Comparison of ENCODE assay signal across 8 cellular contexts in genomic region chr6:35451354-35452185, GRCh38. TPM values are rescaled to one million over a fixed set of nuclear protein-coding genes. Genes with fewer than 3 reads are reported as not detected.
A peak's percentile ranks its signal among the peaks of the same experiment; 100 is the strongest.
DNase-seq lines count a peak whose midpoint lies in the region; ATAC-seq, FAIRE-seq and TF ChIP-seq lines count a peak whose summit lies in the region.

No MANE protein-coding gene starts in this region.

- no peak overlapping the region; the same call in 1 of the 2 replicates for H3K9ac ChIP-seq in GM12878 (ENCODE audit: control insufficient read depth, insufficient read depth, low read length)

- no peak overlapping the region for H3K27ac ChIP-seq in A673 (ENCODE audit: low read depth, low read length, poor library complexity, severe bottlenecking)
- no peak overlapping the region for H3K27ac ChIP-seq in HEK293 (ENCODE audit: extremely low read depth, low read depth, low read length)
- H3K27ac ChIP-seq in GM12878 (ENCODE audit: control insufficient read depth, insufficient read depth), result no peak overlapping the region

- H3K36me3 ChIP-seq in A673 (ENCODE audit: insufficient read depth, low read length, poor library complexity, severe bottlenecking) (peaks cover 12% of the 10 kb centered on the region), HEK293 (ENCODE audit: control insufficient read depth in 2 of 2, insufficient read depth in 1 of 2, low read length in 2 of 2) (peaks cover 0 to 10% of the 10 kb centered on the region in 2 experiments; a peak in 2 of 3 replicates), GM12878 (ENCODE audit: control insufficient read depth in 2 of 2, insufficient read depth in 2 of 2, low read length in 1 of 2) (no peaks in the 10 kb centered on the region), mucosa of descending colon (ENCODE audit: low read depth) (no peaks in the 10 kb centered on the region)

- RAD21 ChIA-PET in GM12878 (lab: Charles Lee; ENCODE audit: unreplicated experiment), result interaction anchor here (1.1 to 8.7 kb wide), 9 partner anchors 17 to 285 kb away, joined by 3 to 125 read pairs (median 6); partner anchors contain the start of genes ARMC12, DEF6, PPARD and RPL10A

- WGBS in GM12878 (ENCODE audit: insufficient coverage, insufficient replicate concordance, low lambda C conversion rate, missing lambda C conversion rate), result 16% methylated on average over 20 of the region's 20 CpGs

- TF ChIP-seq CTCF in A673 (conservative IDR thresholded peaks at IDR 0.05; ENCODE audit: low read depth, low read length) (no peak), HEK293 (tag by site-specific recombination; IDR thresholded peaks at IDR 0.05) (no peak), GM12878 (IDR thresholded peaks at IDR 0.05 in 2 of 3, conservative IDR thresholded peaks at IDR 0.05 in 1 of 3; ENCODE audit: control insufficient read depth in 2 of 3, extremely low read depth in 1 of 3, insufficient read depth in 1 of 3, low read depth in 3 of 3, low read length in 3 of 3) (no peak), mucosa of descending colon (IDR thresholded peaks at IDR 0.05) (no peak)

- no peak for TF ChIP-seq RAD21 in GM12878 (IDR thresholded peaks at IDR 0.05; ENCODE audit: insufficient read depth, low read depth, low read length)

- CTCF ChIA-PET in A673 (lab: Charles Lee), result interaction anchor here (0.6 to 1.1 kb wide), 2 partner anchors 17 to 856 kb away, joined by 3 to 8 read pairs; partner anchors contain the start of gene RPL10A
- CTCF ChIA-PET in HEK293 (lab: Yijun Ruan, JAX), result interaction anchor here (0.6 to 10.3 kb wide), 18 partner anchors 12 to 336 kb away, joined by 3 to 149 read pairs (median 6); partner anchors contain the start of genes DEF6, PPARD and RPL10A
- CTCF ChIA-PET in GM12878 (lab: Yijun Ruan, JAX), result interaction anchor here (0.9 to 6.5 kb wide), 10 partner anchors 17 to 187 kb away, joined by 3 to 177 read pairs (median 16); partner anchors contain the start of genes DEF6, PPARD and RPL10A

- H3K4me2 ChIP-seq in GM12878 (ENCODE audit: control insufficient read depth, insufficient read depth), result peak overlapping the region; percentile 94

- SMC1A ChIA-PET in GM12878 (lab: Charles Lee; ENCODE audit: uncharacterized antibody, unreplicated experiment), result interaction anchor here (0.9 to 6.8 kb wide), 9 partner anchors 16 to 187 kb away, joined by 3 to 116 read pairs (median 8); partner anchors contain the start of genes DEF6, PPARD and RPL10A

- intact Hi-C loops in A673 (cut with micrococcal nuclease; ENCODE audit: unreplicated experiment), result no loop called here
- intact Hi-C loops in GM12878 (cut with micrococcal nuclease; ENCODE audit: unreplicated experiment), result loop anchor here (2.0 kb wide), 1 partner anchor 17 kb away; the partner anchor contains the start of gene RPL10A
- intact Hi-C loops in mucosa of descending colon (cut with DNase I, micrococcal nuclease), result no loop called here

- H3K4me3 ChIP-seq in A673 (ENCODE audit: low read depth, low read length, poor library complexity, severe bottlenecking), result peak overlapping the region; percentile 85
- peak overlapping the region; percentile 35 for H3K4me3 ChIP-seq in HEK293 (ENCODE audit: low read depth, low read length)
- H3K4me3 ChIP-seq in GM12878, result peak overlapping the region; percentile 31; the same call in 1 of the 2 replicates
- H3K4me3 ChIP-seq in mucosa of descending colon, result peak overlapping the region; percentile 37

- FAIRE-seq in GM12878 (lab: Jason Lieb, UNC), result peak; percentile 71

- POLR2A ChIA-PET in A673 (lab: Charles Lee; ENCODE audit: low non-redundant PET), result no interaction called here
- POLR2A ChIA-PET in HEK293 (lab: Yijun Ruan, JAX), result interaction anchor here (0.6 to 5.8 kb wide), 6 partner anchors 13 to 192 kb away, joined by 3 to 56 read pairs (median 6); partner anchors contain the start of genes PPARD, RPL10A and ZNF76
- POLR2A ChIA-PET in GM12878 (lab: Charles Lee), result interaction anchor here (0.9 to 1.0 kb wide), 3 partner anchors 10 to 109 kb away, joined by 3 read pairs; partner anchors contain the start of genes PPARD and RPL10A

- H3K79me2 ChIP-seq in GM12878 (ENCODE audit: control insufficient read depth, insufficient read depth, low read length), result peaks cover 4% of the 10 kb centered on the region

- peak overlapping the region; percentile 54 for H2AFZ ChIP-seq in GM12878 (ENCODE audit: control insufficient read depth, low read depth, low read length)

- BruUV-seq in A673 (replicated peaks; lab: Mats Ljungman, UMichigan), result no TSS peak
- no TSS peak for BruUV-seq in GM12878 (replicated peaks; lab: Mats Ljungman, UMichigan)

- in situ Hi-C loops in GM12878 (cut with MboI), result loop anchor here (5.0 kb wide), 1 partner anchor 109 kb away; the partner anchor contains the start of gene PPARD

- TF ChIP-seq EP300 in GM12878 (IDR thresholded peaks at IDR 0.05; ENCODE audit: borderline replicate concordance in 1 of 2, control insufficient read depth in 1 of 2, low read depth in 2 of 2, low read length in 2 of 2), result no peak

- H3K9me3 ChIP-seq in A673 (ENCODE audit: low read depth, low read length, poor library complexity, severe bottlenecking), result no peaks in the 10 kb centered on the region
- no peaks in the 10 kb centered on the region for H3K9me3 ChIP-seq in HEK293 (ENCODE audit: control insufficient read depth, insufficient read depth, low read depth, low read length)
- no peaks in the 10 kb centered on the region for H3K9me3 ChIP-seq in GM12878 (replicated peaks; ENCODE audit: control insufficient read depth, insufficient read depth, low read length)
- H3K9me3 ChIP-seq in mucosa of descending colon, result no peaks in the 10 kb centered on the region

- H3K27me3 ChIP-seq in A673 (replicated peaks; ENCODE audit: insufficient read depth, low read depth, low read length, poor library complexity), result no peaks in the 10 kb centered on the region
- H3K27me3 ChIP-seq in GM12878 (replicated peaks in 1 of 2; ENCODE audit: control insufficient read depth in 2 of 2, insufficient read depth in 2 of 2, low read length in 1 of 2), result 0 out of 4 replicates have a peak, but pooled peaks cover 0 to 3% of the 10 kb centered on the region in 2 experiments

- H3K4me1 ChIP-seq in A673 (ENCODE audit: insufficient read depth, low read length, poor library complexity, severe bottlenecking) (peaks cover 29% of the 10 kb centered on the region), HEK293 (ENCODE audit: control insufficient read depth, insufficient read depth, low read length) (peaks cover 23% of the 10 kb centered on the region), GM12878 (ENCODE audit: control insufficient read depth, insufficient read depth, low read length) (peaks cover 10% of the 10 kb centered on the region), mucosa of descending colon (ENCODE audit: low read depth) (peaks cover 12% of the 10 kb centered on the region)

- no peaks in the 10 kb centered on the region for H4K20me1 ChIP-seq in GM12878 (ENCODE audit: control insufficient read depth, insufficient read depth)

- DNase-seq in A673 (ENCODE audit: low spot score) (no peak), GM12878 (ENCODE audit: low read depth, low spot score) (no peak), mucosa of descending colon (peak in 1 of 3 donors; percentile 54), T-helper 9 cell (no peak)
- DNase-seq in effector CD4-positive, alpha-beta T cell, result no peak

- ATAC-seq in GM12878, result no peak
- ATAC-seq in mucosa of descending colon, result no peak
- no peak for ATAC-seq in HG02759 (IDR thresholded peaks at IDR 0.05; ENCODE audit: unreplicated experiment)
- no peak for ATAC-seq in GM21825 (IDR thresholded peaks at IDR 0.05; ENCODE audit: unreplicated experiment)

- no peak for TF ChIP-seq POLR2A in GM12878 (IDR thresholded peaks at IDR 0.05; ENCODE audit: low read depth, low read length)

RNA-seq across cellular contexts. Expression of gene FANCE, which starts 0.6 kb away (rescaled TPM):
- total RNA-seq in A673 (2021), result 19.2 and 23.4 TPM in 2 replicates
- total RNA-seq in GM12878 (2013; cell fraction: nucleolus; rRNA removed), result 3.8 and 4.1 TPM in 2 replicates
- 13.0 and 13.3 TPM in 2 replicates for total RNA-seq in GM12878 (2014; rRNA removed)
- 7.9 and 9.1 TPM in 2 replicates for total RNA-seq in GM12878 (2014; rRNA removed; fragmentation: Illumina TruSeq; extraction: Trizol)
- 11.3 and 12.8 TPM in 2 replicates for total RNA-seq in GM12878 (2021)
- 2.1 TPM for polyA plus RNA-seq in GM12878 (2011; ENCODE audit: low read depth)
- 6.0 and 8.1 TPM in 2 replicates for polyA plus RNA-seq in GM12878 (2011; rRNA removed)
- 8.8 and 11.1 TPM in 2 replicates for polyA plus RNA-seq in GM12878 (2011; cell fraction: cytosol; rRNA removed)
- polyA plus RNA-seq in GM12878 (2011; cell fraction: nucleus; rRNA removed), result 6.7 and 8.0 TPM in 2 replicates
- 3.1 and 3.3 TPM in 2 replicates for polyA plus RNA-seq in GM12878 (2012)
- polyA plus RNA-seq in GM12878 (2014; fragmentation: Illumina TruSeq; extraction: Trizol), result 7.3 and 8.1 TPM in 2 replicates
- 1 to 10 TPM; 3.0 to 3.7 TPM for polyA plus RNA-seq in GM12878 (2014; fragmentation: Nextera tagmentation; extraction: Ambion mirVana)
- 9.2 and 10.6 TPM in 2 replicates for polyA plus RNA-seq in GM12878 (2014; rRNA removed)
- 1 to 10 TPM; 3.5 to 7.6 TPM for polyA plus RNA-seq in GM12878 (2016; fragmentation: Nextera tagmentation; extraction: Ambion mirVana)
- polyA minus RNA-seq in GM12878 (2011; rRNA and poly(A)+ RNA removed), result 7.1 and 10.3 TPM in 2 replicates
- polyA minus RNA-seq in GM12878 (2011; cell fraction: cytosol; rRNA and poly(A)+ RNA removed), result 4.4 and 5.5 TPM in 2 replicates
- 1.6 and 2.6 TPM in 2 replicates for polyA minus RNA-seq in GM12878 (2011; cell fraction: nucleus; rRNA and poly(A)+ RNA removed)
- 1 to 10 TPM; 4.1 to 5.0 (median 4.4) TPM for total RNA-seq in mucosa of descending colon

RNA-seq across cellular contexts. Expression of gene RPL10A, which starts 16.6 kb away (rescaled TPM):
- 1,064 and 1,085 TPM in 2 replicates for total RNA-seq in A673 (2021)
- 252 and 256 TPM in 2 replicates for total RNA-seq in GM12878 (2013; cell fraction: nucleolus; rRNA removed)
- total RNA-seq in GM12878 (2014; rRNA removed), result 2,974 and 3,149 TPM in 2 replicates
- total RNA-seq in GM12878 (2014; rRNA removed; fragmentation: Illumina TruSeq; extraction: Trizol), result 2,806 and 2,891 TPM in 2 replicates
- total RNA-seq in GM12878 (2021), result 2,346 and 2,441 TPM in 2 replicates
- 1,766 TPM for polyA plus RNA-seq in GM12878 (2011; ENCODE audit: low read depth)
- 3,265 and 3,380 TPM in 2 replicates for polyA plus RNA-seq in GM12878 (2011; rRNA removed)
- polyA plus RNA-seq in GM12878 (2011; cell fraction: cytosol; rRNA removed), result 3,801 and 5,306 TPM in 2 replicates
- polyA plus RNA-seq in GM12878 (2011; cell fraction: nucleus; rRNA removed), result 1,839 and 2,010 TPM in 2 replicates
- 2,979 and 3,855 TPM in 2 replicates for polyA plus RNA-seq in GM12878 (2012)
- 2,332 and 3,478 TPM in 2 replicates for polyA plus RNA-seq in GM12878 (2014; fragmentation: Illumina TruSeq; extraction: Trizol)
- 1,000 to 10,000 TPM; 2,399 to 2,699 TPM for polyA plus RNA-seq in GM12878 (2014; fragmentation: Nextera tagmentation; extraction: Ambion mirVana)
- polyA plus RNA-seq in GM12878 (2014; rRNA removed), result 3,639 and 4,029 TPM in 2 replicates
- polyA plus RNA-seq in GM12878 (2016; fragmentation: Nextera tagmentation; extraction: Ambion mirVana), result 100 to 1,000 TPM; 833 to 850 TPM
- polyA minus RNA-seq in GM12878 (2011; rRNA and poly(A)+ RNA removed), result 1,419 and 1,651 TPM in 2 replicates
- polyA minus RNA-seq in GM12878 (2011; cell fraction: cytosol; rRNA and poly(A)+ RNA removed), result 569 and 581 TPM in 2 replicates
- 265 and 335 TPM in 2 replicates for polyA minus RNA-seq in GM12878 (2011; cell fraction: nucleus; rRNA and poly(A)+ RNA removed)
- total RNA-seq in mucosa of descending colon, result 1,000 to 10,000 TPM in 1 of 3 donors, 100 to 1,000 TPM in 2; 849 to 1,069 (median 985) TPM

RNA-seq across cellular contexts. Expression of gene TEAD3, which starts 45.3 kb away (rescaled TPM):
- 10.3 and 17.0 TPM in 2 replicates for total RNA-seq in A673 (2021)
- not detected in 2 replicates for total RNA-seq in GM12878 (2013; cell fraction: nucleolus; rRNA removed)
- not detected in 2 replicates for total RNA-seq in GM12878 (2014; rRNA removed)
- total RNA-seq in GM12878 (2014; rRNA removed; fragmentation: Illumina TruSeq; extraction: Trizol), result not detected in 2 replicates
- total RNA-seq in GM12878 (2021), result 0.28 TPM in 1 of 2 replicates, not detected in the other
- polyA plus RNA-seq in GM12878 (2011; ENCODE audit: low read depth), result not detected
- polyA plus RNA-seq in GM12878 (2011; rRNA removed), result 0.03 TPM in 1 of 2 replicates, not detected in the other
- 0.01 TPM in 1 of 2 replicates, not detected in the other for polyA plus RNA-seq in GM12878 (2011; cell fraction: cytosol; rRNA removed)
- polyA plus RNA-seq in GM12878 (2011; cell fraction: nucleus; rRNA removed), result 0.06 TPM in 1 of 2 replicates, not detected in the other
- polyA plus RNA-seq in GM12878 (2012), result 0.06 TPM in 1 of 2 replicates, not detected in the other
- polyA plus RNA-seq in GM12878 (2014; fragmentation: Illumina TruSeq; extraction: Trizol), result not detected in 2 replicates
- polyA plus RNA-seq in GM12878 (2014; fragmentation: Nextera tagmentation; extraction: Ambion mirVana), result under 1 TPM in 1 of 2 experiments, not detected in 1; 0.02 TPM
- 0.04 TPM in 1 of 2 replicates, not detected in the other for polyA plus RNA-seq in GM12878 (2014; rRNA removed)
- polyA plus RNA-seq in GM12878 (2016; fragmentation: Nextera tagmentation; extraction: Ambion mirVana), result under 1 TPM; 0.18 to 0.24 TPM
- polyA minus RNA-seq in GM12878 (2011; rRNA and poly(A)+ RNA removed), result not detected in 2 replicates
- not detected in 2 replicates for polyA minus RNA-seq in GM12878 (2011; cell fraction: cytosol; rRNA and poly(A)+ RNA removed)
- polyA minus RNA-seq in GM12878 (2011; cell fraction: nucleus; rRNA and poly(A)+ RNA removed), result 0.12 TPM in 1 of 2 replicates, not detected in the other
- total RNA-seq in mucosa of descending colon, result 10 to 100 TPM; 28.3 to 98.0 (median 28.8) TPM

Comparison
In these comparisons a context has a peak if more than half of its experiments do, and no peak if none do; other contexts are left out.
1. H3K4me3 ChIP-seq: peak in every context shown above with its lines; median percentile 85 in A673; 37 in mucosa of descending colon; 35 in HEK293; 31 in GM12878.